ENCODE assay signal across 21 cellular contexts in the genomic region with DNA sequence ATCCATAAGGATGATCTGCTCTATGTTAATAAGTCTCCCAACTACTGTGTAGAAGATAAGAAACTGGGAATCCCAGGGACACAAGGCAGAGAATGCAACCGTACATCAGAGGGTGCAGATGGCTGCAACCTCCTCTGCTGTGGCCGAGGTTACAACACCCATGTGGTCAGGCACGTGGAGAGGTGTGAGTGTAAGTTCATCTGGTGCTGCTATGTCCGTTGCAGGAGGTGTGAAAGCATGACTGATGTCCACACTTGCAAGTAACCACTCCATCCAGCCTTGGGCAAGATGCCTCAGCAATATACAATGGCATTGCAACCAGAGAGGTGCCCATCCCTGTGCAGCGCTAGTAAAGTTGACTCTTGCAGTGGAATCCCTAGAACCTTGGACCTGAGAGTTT. TPM values are rescaled to one million over a fixed set of nuclear protein-coding genes. Genes with fewer than 3 reads are reported as not detected.
"Had no signal": no experiment of that assay in that cellular context is flagged by ENCODE, and none has a peak within 500 bp of the region (broad histone marks: within the 10 kb centered on the region; RNA-seq: fewer than 3 reads in every experiment).

No MANE protein-coding gene starts in this region.

- H3K9me3 ChIP-seq: body of pancreas, heart left ventricle, stomach, suprapubic skin, tibial nerve had no signal

- H3K27ac ChIP-seq: body of pancreas, cardiac muscle cell, epithelial cell of prostate, heart left ventricle, parathyroid adenoma, stomach, suprapubic skin, tibial nerve had no signal

- H3K9ac ChIP-seq: parathyroid adenoma had no signal

- DNase-seq: activated B cell treated with CpG ODN at 0.5 μM for 24 hours; activated CD4-positive, alpha-beta T cell treated with anti-CD3 and anti-CD28 coated beads for 36 hours; activated CD4-positive, alpha-beta T cell treated with anti-CD3 and anti-CD28 coated beads, Interleukin-2, amount 50 U/mL, for 48 hours; activated CD8-positive, alpha-beta memory T cell treated with anti-CD3 and anti-CD28 coated beads, Interleukin-2, amount 50 U/mL, for 48 hours; activated naive CD4-positive, alpha-beta T cell treated with anti-CD3 and anti-CD28 coated beads for 36 hours; activated T-cell treated with anti-CD3 and anti-CD28 coated beads, Interleukin-2, amount 50 U/mL, for 4 hours; anterior cingulate cortex; body of pancreas; heart left ventricle; mesenchymal stem cell; nephron progenitor cell; right cardiac atrium; stimulated activated CD4-positive, alpha-beta T cell treated with anti-CD3 and anti-CD28 coated beads, Interleukin-12 subunit alpha, Interleukin-12 subunit beta, amount 100 ng/mL, for 4 hours; stimulated activated CD4-positive, alpha-beta T cell treated with anti-CD3 and anti-CD28 coated beads, Interleukin-4, amount 100 ng/mL, for 4 hours; stomach had no signal

- H3K27ac Mint-ChIP-seq: activated B cell treated with CpG ODN at 0.5 μM for 24 hours; activated CD4-positive, alpha-beta T cell treated with anti-CD3 and anti-CD28 coated beads for 36 hours; activated naive CD4-positive, alpha-beta T cell treated with anti-CD3 and anti-CD28 coated beads for 36 hours; nephron progenitor cell had no signal

- H3K4me1 ChIP-seq: body of pancreas, parathyroid adenoma, stomach, suprapubic skin, tibial nerve had no signal

- H3K79me2 ChIP-seq: parathyroid adenoma had no signal

- H3K4me1 Mint-ChIP-seq: activated CD4-positive, alpha-beta T cell treated with anti-CD3 and anti-CD28 coated beads for 36 hours had no signal

- H3K4me3 Mint-ChIP-seq: activated B cell treated with CpG ODN at 0.5 μM for 24 hours; activated CD4-positive, alpha-beta T cell treated with anti-CD3 and anti-CD28 coated beads for 36 hours; activated naive CD4-positive, alpha-beta T cell treated with anti-CD3 and anti-CD28 coated beads for 36 hours; activated T-cell treated with anti-CD3 and anti-CD28 coated beads, Interleukin-2, amount 50 U/mL, for 4 hours; nephron progenitor cell had no signal

- H3K27me3 ChIP-seq: body of pancreas had no signal

- H2AFZ ChIP-seq: parathyroid adenoma had no signal

- H3K9me3 Mint-ChIP-seq: activated B cell treated with CpG ODN at 0.5 μM for 24 hours; activated naive CD4-positive, alpha-beta T cell treated with anti-CD3 and anti-CD28 coated beads for 36 hours; activated T-cell treated with anti-CD3 and anti-CD28 coated beads, Interleukin-2, amount 50 U/mL, for 4 hours; nephron progenitor cell had no signal

- H3K36me3 ChIP-seq: cardiac muscle cell, suprapubic skin had no signal

- ATAC-seq: activated CD4-positive, alpha-beta T cell treated with anti-CD3 and anti-CD28 coated beads for 36 hours; activated T-cell treated with anti-CD3 and anti-CD28 coated beads, Interleukin-2, amount 50 U/mL, for 4 hours; body of pancreas; right cardiac atrium had no signal

- H3K27me3 Mint-ChIP-seq: activated B cell treated with CpG ODN at 0.5 μM for 24 hours had no signal

- H3K4me3 ChIP-seq: body of pancreas, cardiac muscle cell, heart left ventricle, stomach, suprapubic skin, tibial nerve had no signal

RNA-seq across cellular contexts. Expression of a gene that starts 10.3 kb away (rescaled TPM):
- total RNA-seq: activated CD4-positive, alpha-beta T cell treated with anti-CD3 and anti-CD28 coated beads for 36 hours; activated naive CD4-positive, alpha-beta T cell treated with anti-CD3 and anti-CD28 coated beads for 36 hours; body of pancreas; cardiac muscle cell; pulmonary artery endothelial cell; right cardiac atrium had no signal
- polyA plus RNA-seq: cardiac muscle cell, heart left ventricle, right cardiac atrium had no signal
